Comparison of ENCODE assay signal across 16 cellular contexts in the genomic region with DNA sequence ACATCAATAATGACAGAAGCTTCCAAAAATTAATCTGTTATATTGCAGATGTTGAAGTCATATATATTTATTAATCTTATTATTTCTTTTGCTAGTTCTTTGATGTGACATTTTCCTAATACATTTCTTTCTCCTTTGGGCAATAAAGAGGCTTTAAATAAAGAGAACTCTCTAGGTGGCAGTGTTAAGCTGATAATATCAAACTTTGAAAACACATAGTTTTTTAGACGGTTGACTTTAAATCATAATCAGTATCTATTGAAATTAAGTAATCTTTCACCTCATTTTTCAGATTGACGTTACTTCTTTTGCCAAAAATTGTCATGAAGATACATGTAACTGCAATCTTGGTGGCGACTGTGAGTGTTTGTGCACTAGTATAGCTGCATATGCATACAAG.
DNase-seq lines count a peak whose midpoint lies in the region; TF ChIP-seq lines count a peak whose summit lies in the region.
"Had no signal": no experiment of that assay in that cellular context is flagged by ENCODE, and none has a peak within 500 bp of the region (broad histone marks: within the 10 kb centered on the region; RNA-seq: fewer than 3 reads in every experiment).

No MANE protein-coding gene starts in this region.

- TF ChIP-seq CTCF in 22Rv1 (IDR thresholded peaks at IDR 0.05) (peak; percentile 69), DOHH2 (IDR thresholded peaks at IDR 0.05; ENCODE audit: low read depth, low read length, poor library complexity, severe bottlenecking) (peak; percentile 24), fibroblast of lung (conservative IDR thresholded peaks at IDR 0.05 in 1 of 2, IDR thresholded peaks at IDR 0.05 in 1 of 2; ENCODE audit: low read depth in 1 of 2, low read length in 2 of 2) (peak in 1 of 2 donors; percentile 4), sigmoid colon (IDR thresholded peaks at IDR 0.05) (no peak), GM10266 (IDR thresholded peaks at IDR 0.05; ENCODE audit: control insufficient read depth, insufficient read depth, low read depth, missing control alignments) (no peak)

- intact Hi-C loops in sigmoid colon (cut with DNase I), result no loop called here
- intact Hi-C loops in activated T-helper 1 cell treated with anti-CD3 and anti-CD28 coated beads, Interleukin-12 subunit alpha, Interleukin-12 subunit beta, Interleukin-2, Interleukin-4 antibody, amounts not matched to agents 30 ng/mL and 10 ng/mL and 1 ng/mL, durations not matched to agents 14 hours and 24 hours and 36 hours (cut with micrococcal nuclease), result no loop called here

- no peak for TF ChIP-seq EP300 in sigmoid colon (IDR thresholded peaks at IDR 0.05)

- WGBS in sigmoid colon, 2 donors, result 38 to 59% methylated on average over 3 of the region's 3 CpGs

- H3K36me3 ChIP-seq in DOHH2 (ENCODE audit: control insufficient read depth, low read length) (no peaks in the 10 kb centered on the region), fibroblast of lung (ENCODE audit: control insufficient read depth, insufficient read depth, low read length) (no peaks in the 10 kb centered on the region), sigmoid colon (no peaks in the 10 kb centered on the region)

- H3K27ac ChIP-seq in 22Rv1 (no peak overlapping the region), DOHH2 (ENCODE audit: low read depth, low read length) (no peak overlapping the region), fibroblast of lung (ENCODE audit: insufficient read depth, low read length) (no peak overlapping the region), sigmoid colon (no peak overlapping the region)

- H3K27me3 Mint-ChIP-seq in activated T-helper 1 cell treated with anti-CD3 and anti-CD28 coated beads, Interleukin-12 subunit alpha, Interleukin-12 subunit beta, Interleukin-2, Interleukin-4 antibody, amounts not matched to agents 30 ng/mL and 10 ng/mL and 1 ng/mL, durations not matched to agents 14 hours and 24 hours and 36 hours (ENCODE audit: insufficient read depth), result no peaks in the 10 kb centered on the region
- H3K27me3 Mint-ChIP-seq: central memory CD8-positive, alpha-beta T cell had no signal

- H3K4me3 ChIP-seq in DOHH2 (ENCODE audit: low read length), result no peak overlapping the region
- no peak overlapping the region for H3K4me3 ChIP-seq in fibroblast of lung (replicated peaks in 1 of 4; ENCODE audit: control extremely low read depth in 1 of 4, insufficient read depth in 1 of 4, low read depth in 3 of 4, low read length in 4 of 4)
- no peak overlapping the region for H3K4me3 ChIP-seq in sigmoid colon

- H3K4me1 ChIP-seq in DOHH2 (ENCODE audit: control insufficient read depth, low read length) (no peaks in the 10 kb centered on the region), fibroblast of lung (ENCODE audit: control insufficient read depth, extremely low read depth, insufficient read depth, low read length) (no peaks in the 10 kb centered on the region), sigmoid colon (no peaks in the 10 kb centered on the region)

- H3F3A ChIP-seq in DOHH2 (ENCODE audit: control insufficient read depth, insufficient read depth), result no peaks in the 10 kb centered on the region

- H3K27ac Mint-ChIP-seq in activated T-helper 1 cell treated with anti-CD3 and anti-CD28 coated beads, Interleukin-12 subunit alpha, Interleukin-12 subunit beta, Interleukin-2, Interleukin-4 antibody, amounts not matched to agents 30 ng/mL and 10 ng/mL and 1 ng/mL, durations not matched to agents 14 hours and 24 hours and 36 hours, result no peak overlapping the region
- H3K27ac Mint-ChIP-seq: T-helper 1 cell treated with Interleukin-12 subunit alpha and Interleukin-12 subunit beta and Interleukin-4 antibody, amounts not matched to agents 30 μg/mL and 1 μg/mL, for 36 hours; WTC11 had no signal

- no peak overlapping the region for H3K4me2 ChIP-seq in DOHH2 (ENCODE audit: low read length)
- H3K4me2 ChIP-seq in fibroblast of lung (ENCODE audit: extremely low read depth, insufficient read depth, low read length), result no peak overlapping the region

- no peaks in the 10 kb centered on the region for H3K9me2 ChIP-seq in DOHH2 (replicated peaks; ENCODE audit: control insufficient read depth, low read length)

- H3K9me3 ChIP-seq in DOHH2 (ENCODE audit: control insufficient read depth, insufficient read depth, low read length), result no peaks in the 10 kb centered on the region
- no peaks in the 10 kb centered on the region for H3K9me3 ChIP-seq in fibroblast of lung (ENCODE audit: control insufficient read depth, insufficient read depth, low read depth, low read length)
- H3K9me3 ChIP-seq in sigmoid colon, result no peaks in the 10 kb centered on the region

- TF ChIP-seq POLR2A in sigmoid colon (IDR thresholded peaks at IDR 0.05), result no peak

- H3K9me3 Mint-ChIP-seq in activated T-helper 1 cell treated with anti-CD3 and anti-CD28 coated beads, Interleukin-12 subunit alpha, Interleukin-12 subunit beta, Interleukin-2, Interleukin-4 antibody, amounts not matched to agents 30 ng/mL and 10 ng/mL and 1 ng/mL, durations not matched to agents 14 hours and 24 hours and 36 hours, result no peaks in the 10 kb centered on the region
- H3K9me3 Mint-ChIP-seq: T-helper 1 cell treated with Interleukin-12 subunit alpha and Interleukin-12 subunit beta and Interleukin-4 antibody, amounts not matched to agents 30 μg/mL and 1 μg/mL, for 36 hours had no signal

- H3K4me3 Mint-ChIP-seq in activated T-helper 1 cell treated with anti-CD3 and anti-CD28 coated beads, Interleukin-12 subunit alpha, Interleukin-12 subunit beta, Interleukin-2, Interleukin-4 antibody, amounts not matched to agents 30 ng/mL and 10 ng/mL and 1 ng/mL, durations not matched to agents 14 hours and 24 hours and 36 hours, result no peak overlapping the region
- H3K4me3 Mint-ChIP-seq: central memory CD8-positive, alpha-beta T cell; H9; T-helper 1 cell treated with Interleukin-12 subunit alpha and Interleukin-12 subunit beta and Interleukin-4 antibody, amounts not matched to agents 30 μg/mL and 1 μg/mL, for 36 hours; WTC11 had no signal

- no peaks in the 10 kb centered on the region for H3K79me2 ChIP-seq in DOHH2 (ENCODE audit: control insufficient read depth, low read length)
- no peaks in the 10 kb centered on the region for H3K79me2 ChIP-seq in fibroblast of lung (ENCODE audit: control insufficient read depth, insufficient read depth, low read length)

- H3K4me1 Mint-ChIP-seq in activated T-helper 1 cell treated with anti-CD3 and anti-CD28 coated beads, Interleukin-12 subunit alpha, Interleukin-12 subunit beta, Interleukin-2, Interleukin-4 antibody, amounts not matched to agents 30 ng/mL and 10 ng/mL and 1 ng/mL, durations not matched to agents 14 hours and 24 hours and 36 hours (ENCODE audit: low read depth), result no peaks in the 10 kb centered on the region
- H3K4me1 Mint-ChIP-seq: central memory CD8-positive, alpha-beta T cell had no signal

- no peak overlapping the region for H3K9ac ChIP-seq in fibroblast of lung (ENCODE audit: insufficient read depth, low read length)

- no peaks in the 10 kb centered on the region for H3K36me3 Mint-ChIP-seq in activated T-helper 1 cell treated with anti-CD3 and anti-CD28 coated beads, Interleukin-12 subunit alpha, Interleukin-12 subunit beta, Interleukin-2, Interleukin-4 antibody, amounts not matched to agents 30 ng/mL and 10 ng/mL and 1 ng/mL, durations not matched to agents 14 hours and 24 hours and 36 hours (ENCODE audit: low read depth)
- H3K36me3 Mint-ChIP-seq: WTC11 had no signal

- peak; percentile 67 for DNase-seq in NCI-H748 treated with DMSO at 0.1 percent for 48 hours (lab: John Stamatoyannopoulos, UW)
- DNase-seq in fibroblast of lung (ENCODE audit: low read depth in 2 of 2), result peak in 1 of 2 donors; percentile 36
- DNase-seq in sigmoid colon, result no peak
- DNase-seq in activated T-helper 1 cell treated with anti-CD3 and anti-CD28 coated beads, Interleukin-12 subunit alpha, Interleukin-12 subunit beta, Interleukin-2, Interleukin-4 antibody, amounts not matched to agents 30 ng/mL and 10 ng/mL and 1 ng/mL, durations not matched to agents 14 hours and 24 hours and 36 hours (ENCODE audit: low spot score), result no peak
- DNase-seq in NCI-H1694 (lab: John Stamatoyannopoulos, UW), result no peak
- DNase-seq in GM10266 (ENCODE audit: extremely low spot score), result no peak
- DNase-seq: H9, mesenchymal stem cell, NCI-H2029 treated with DMSO at 0.1 percent for 48 hours, NCI-H526 treated with DMSO at 0.1 percent for 48 hours, right cardiac atrium had no signal

- no peaks in the 10 kb centered on the region; the same call in 1 of the 2 replicates for H3K27me3 ChIP-seq in DOHH2 (ENCODE audit: control insufficient read depth, low read length)
- H3K27me3 ChIP-seq in fibroblast of lung (ENCODE audit: control insufficient read depth, insufficient read depth, low read length), result no peaks in the 10 kb centered on the region
- H3K27me3 ChIP-seq in sigmoid colon, result no peaks in the 10 kb centered on the region

- H2AFZ ChIP-seq in fibroblast of lung (ENCODE audit: low read length), result peak overlapping the region; percentile 26

- no peaks in the 10 kb centered on the region for H4K20me1 ChIP-seq in DOHH2 (ENCODE audit: control insufficient read depth, insufficient read depth, low read depth, low read length)
- H4K20me1 ChIP-seq in fibroblast of lung (ENCODE audit: control insufficient read depth, extremely low read depth, insufficient read depth, low read length), result no peaks in the 10 kb centered on the region

Comparison
In these comparisons a context has a peak if more than half of its experiments do, and no peak if none do; other contexts are left out.
1. CTCF ChIP-seq: peak in 22Rv1 (single experiment) and DOHH2 (single experiment); none in sigmoid colon (0 of 4) and GM10266 (single experiment).